ENCODE assay signal across 18 cellular contexts in the genomic region with DNA sequence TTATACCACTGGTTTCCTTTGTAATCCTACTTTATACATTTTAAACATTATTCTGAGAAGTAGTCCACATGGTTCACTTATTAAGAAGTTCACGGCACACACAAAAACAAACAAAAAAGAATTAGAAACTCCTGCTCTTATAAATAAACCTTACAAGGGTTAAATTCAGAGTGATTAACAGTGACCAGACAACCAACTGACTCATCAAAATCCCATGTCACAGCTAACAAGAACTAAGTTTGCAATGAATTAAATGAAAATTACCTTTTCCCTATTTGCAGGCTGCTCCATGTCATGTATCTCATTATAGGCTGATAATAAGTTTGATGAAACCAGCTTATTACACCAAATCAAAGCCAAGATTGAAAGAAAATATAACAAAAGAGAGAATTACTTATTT.
DNase-seq lines count a peak whose midpoint lies in the region; ATAC-seq and TF ChIP-seq lines count a peak whose summit lies in the region.
"Had no signal": no experiment of that assay in that cellular context is flagged by ENCODE, and none has a peak within 500 bp of the region (broad histone marks: within the 10 kb centered on the region; RNA-seq: fewer than 3 reads in every experiment).

No MANE protein-coding gene starts in this region.

- peaks cover 18% of the 10 kb centered on the region for H3K36me3 ChIP-seq in skeletal muscle satellite cell (ENCODE audit: insufficient read depth, low read length)

- CTCF ChIA-PET in T-cell (lab: Charles Lee) = no interaction called here

- no peak for TF ChIP-seq CTCF in glutamatergic neuron (IDR thresholded peaks at IDR 0.05; ENCODE audit: partially characterized antibody, unreplicated experiment)

- H3K4me3 Mint-ChIP-seq in activated T-cell treated with anti-CD3 and anti-CD28 coated beads, Interleukin-2, amount 50 U/mL, for 72 hours = no peak overlapping the region
- no peak overlapping the region for H3K4me3 Mint-ChIP-seq in T-cell
- H3K4me3 Mint-ChIP-seq in glutamatergic neuron (ENCODE audit: unreplicated experiment) = no peak overlapping the region
- H3K4me3 Mint-ChIP-seq: activated naive CD4-positive, alpha-beta T cell treated with anti-CD3 and anti-CD28 coated beads for 36 hours had no signal

- peaks cover 0 to 2% of the 10 kb centered on the region in 2 donors for H3K9me3 Mint-ChIP-seq in activated T-cell treated with anti-CD3 and anti-CD28 coated beads, Interleukin-2, amount 50 U/mL, for 72 hours
- no peaks in the 10 kb centered on the region for H3K9me3 Mint-ChIP-seq in T-cell
- peaks cover 2% of the 10 kb centered on the region for H3K9me3 Mint-ChIP-seq in glutamatergic neuron (ENCODE audit: unreplicated experiment)
- H3K9me3 Mint-ChIP-seq: CD8-positive, alpha-beta memory T cell had no signal

- H3K9ac ChIP-seq in skeletal muscle satellite cell (ENCODE audit: low read depth, low read length) = no peak overlapping the region

- peak overlapping the region; percentile 84 for H3K27ac Mint-ChIP-seq in activated T-cell treated with anti-CD3 and anti-CD28 coated beads, Interleukin-2, amount 50 U/mL, for 72 hours
- H3K27ac Mint-ChIP-seq in T-cell (peak overlapping the region; percentile 26 to 40), glutamatergic neuron (ENCODE audit: unreplicated experiment) (peak overlapping the region; percentile 36)

- ATAC-seq in activated T-cell treated with anti-CD3 and anti-CD28 coated beads, Interleukin-2, amount 50 U/mL, for 72 hours (replicated peaks in 1 of 2) = no peak
- no peak for ATAC-seq in T-cell (replicated peaks in 1 of 4)
- ATAC-seq: esophagus mucosa; GM12878; naive thymus-derived CD4-positive, alpha-beta T cell had no signal

- peaks cover 60% of the 10 kb centered on the region for H3K4me1 ChIP-seq in skeletal muscle satellite cell (ENCODE audit: control insufficient read depth, insufficient read depth, low read length)

- peak overlapping the region; percentile 49 for H3K4me2 ChIP-seq in skeletal muscle satellite cell (ENCODE audit: low read length)

- POLR2A ChIA-PET in T-cell (lab: Charles Lee) = no interaction called here

- H3K27me3 ChIP-seq in skeletal muscle satellite cell (ENCODE audit: control insufficient read depth, insufficient read depth, low read length) = no peaks in the 10 kb centered on the region
- H3K27me3 ChIP-seq: body of pancreas had no signal

- no peak overlapping the region for H3K4me3 ChIP-seq in skeletal muscle satellite cell (ENCODE audit: low read length)
- H3K4me3 ChIP-seq: body of pancreas, GM12878, lung had no signal

- peaks cover 55% of the 10 kb centered on the region for H3K4me1 Mint-ChIP-seq in activated T-cell treated with anti-CD3 and anti-CD28 coated beads, Interleukin-2, amount 50 U/mL, for 72 hours (ENCODE audit: low read depth)
- H3K4me1 Mint-ChIP-seq in T-cell (peaks cover 52 to 79% (median 77%) of the 10 kb centered on the region in 3 donors), glutamatergic neuron (ENCODE audit: low read depth, unreplicated experiment) (peaks cover 29% of the 10 kb centered on the region)

- H3K9me3 ChIP-seq in skeletal muscle satellite cell (replicated peaks; ENCODE audit: low read length) = no peaks in the 10 kb centered on the region
- H3K9me3 ChIP-seq: body of pancreas had no signal

- H3K36me3 Mint-ChIP-seq in activated T-cell treated with anti-CD3 and anti-CD28 coated beads, Interleukin-2, amount 50 U/mL, for 72 hours (ENCODE audit: insufficient read depth in 2 of 2) = peaks cover 8 to 33% of the 10 kb centered on the region in 2 donors
- H3K36me3 Mint-ChIP-seq in T-cell = peaks cover 43% of the 10 kb centered on the region
- H3K36me3 Mint-ChIP-seq in glutamatergic neuron (ENCODE audit: unreplicated experiment) = no peaks in the 10 kb centered on the region

- no peaks in the 10 kb centered on the region for H3K27me3 Mint-ChIP-seq in activated T-cell treated with anti-CD3 and anti-CD28 coated beads, Interleukin-2, amount 50 U/mL, for 72 hours (ENCODE audit: low read depth)
- no peaks in the 10 kb centered on the region for H3K27me3 Mint-ChIP-seq in T-cell
- peaks cover 2% of the 10 kb centered on the region for H3K27me3 Mint-ChIP-seq in glutamatergic neuron (ENCODE audit: unreplicated experiment)
- H3K27me3 Mint-ChIP-seq: CD8-positive, alpha-beta memory T cell; naive thymus-derived CD4-positive, alpha-beta T cell had no signal

- no peak for DNase-seq in activated T-cell treated with anti-CD3 and anti-CD28 coated beads, Interleukin-2, amount 50 U/mL, for 72 hours
- no peak for DNase-seq in activated T-cell treated with anti-CD3 and anti-CD28 coated beads, Interleukin-2, amount 50 U/mL, for 1 hour
- DNase-seq in T-cell (no peak), glutamatergic neuron (no peak), NCI-H1417 treated with DMSO at 0.1 percent for 48 hours (lab: John Stamatoyannopoulos, UW) (no peak), NCI-H446 (lab: John Stamatoyannopoulos, UW) (no peak), 8988T (no peak)
- DNase-seq: activated naive CD4-positive, alpha-beta T cell treated with anti-CD3 and anti-CD28 coated beads for 36 hours; body of pancreas; CD8-positive, alpha-beta memory T cell; dermis blood vessel endothelial cell; naive thymus-derived CD4-positive, alpha-beta T cell; NCI-H1930; NCI-H510A had no signal

Comparison
In these comparisons a context has a peak if more than half of its experiments do, and no peak if none do; other contexts are left out.
1. H3K27ac Mint-ChIP-seq: peak in every context shown above with its lines; median percentile 84 in activated T-cell treated with anti-CD3 and anti-CD28 coated beads, Interleukin-2, amount 50 U/mL, for 72 hours; 36 in glutamatergic neuron; 33 in T-cell.